ENCODE assay signal across 12 cellular contexts in the genomic region with DNA sequence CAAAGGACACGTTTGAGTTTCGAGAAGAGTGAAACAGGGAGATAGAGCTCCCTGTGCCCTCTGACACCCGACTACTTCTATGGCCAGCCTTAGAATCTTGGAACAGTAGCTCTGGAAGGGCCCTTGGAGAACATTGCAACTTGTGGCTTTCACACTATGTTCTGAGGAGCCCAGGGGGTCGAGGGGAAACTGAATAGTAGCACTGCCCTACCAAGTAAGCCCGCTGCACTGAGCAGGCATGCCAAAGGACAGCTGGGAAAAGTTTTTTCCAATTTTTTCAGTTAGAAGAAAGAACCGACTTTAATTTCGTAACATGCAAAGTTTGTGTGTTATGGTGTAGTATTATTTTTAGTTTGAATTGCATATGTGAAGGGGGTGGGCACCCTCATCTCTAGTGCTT. TPM values are rescaled to one million over a fixed set of nuclear protein-coding genes. Genes with fewer than 3 reads are reported as not detected.
DNase-seq lines count a peak whose midpoint lies in the region; ATAC-seq, FAIRE-seq and TF ChIP-seq lines count a peak whose summit lies in the region.
"Had no signal": no experiment of that assay in that cellular context is flagged by ENCODE, and none has a peak within 500 bp of the region (broad histone marks: within the 10 kb centered on the region; RNA-seq: fewer than 3 reads in every experiment).

No MANE protein-coding gene starts in this region.

- peaks cover 4% of the 10 kb centered on the region for H3K9me3 ChIP-seq in A673 (ENCODE audit: low read depth, low read length, poor library complexity, severe bottlenecking)
- H3K9me3 ChIP-seq in kidney (ENCODE audit: control insufficient read depth in 1 of 2, low read length in 2 of 2): no peaks in the 10 kb centered on the region
- H3K9me3 ChIP-seq: gastrocnemius medialis, testis had no signal

- H3K27ac Mint-ChIP-seq in GM23338 (no peak overlapping the region), type B pancreatic cell (no peak overlapping the region)
- peak overlapping the region; percentile 97 for H3K27ac Mint-ChIP-seq in activated naive CD4-positive, alpha-beta T cell treated with anti-CD3 and anti-CD28 coated beads, Interleukin-2, amount 50 U/mL, for 72 hours

- H3K36me3 ChIP-seq in A673 (ENCODE audit: insufficient read depth, low read length, poor library complexity, severe bottlenecking) (no peaks in the 10 kb centered on the region), GM23338 (ENCODE audit: insufficient read depth) (0 out of 2 replicates have a peak, but pooled peaks cover 2% of the 10 kb centered on the region), kidney (ENCODE audit: control insufficient read depth in 1 of 2, insufficient read depth in 2 of 2, low read length in 2 of 2) (no peaks in the 10 kb centered on the region)
- H3K36me3 ChIP-seq: gastrocnemius medialis had no signal

- POLR2A ChIA-PET in A673 (lab: Charles Lee; ENCODE audit: low non-redundant PET): no interaction called here

- peaks cover 14% of the 10 kb centered on the region; the same call in 2 of the 3 replicates for H3K4me1 Mint-ChIP-seq in GM23338
- H3K4me1 Mint-ChIP-seq in type B pancreatic cell (ENCODE audit: unreplicated experiment): peaks cover under 1% of the 10 kb centered on the region

- H3K27me3 ChIP-seq in A673 (replicated peaks; ENCODE audit: insufficient read depth, low read depth, low read length, poor library complexity) (no peaks in the 10 kb centered on the region), GM23338 (ENCODE audit: insufficient read depth) (no peaks in the 10 kb centered on the region)
- H3K27me3 ChIP-seq: gastrocnemius medialis, testis had no signal

- H3K36me3 Mint-ChIP-seq in GM23338 (ENCODE audit: low read depth) (peaks cover 7% of the 10 kb centered on the region; the same call in 2 of the 3 replicates), type B pancreatic cell (peaks cover 7% of the 10 kb centered on the region)
- peaks cover 24 to 60% of the 10 kb centered on the region in 2 donors for H3K36me3 Mint-ChIP-seq in activated naive CD4-positive, alpha-beta T cell treated with anti-CD3 and anti-CD28 coated beads, Interleukin-2, amount 50 U/mL, for 72 hours

- DNase-seq in A673 (ENCODE audit: low spot score) (no peak), GM23338 (ENCODE audit: low spot score) (no peak), kidney (no peak), type B pancreatic cell (ENCODE audit: extremely low spot score, unreplicated experiment) (no peak), kidney tubule cell (ENCODE audit: low spot score) (no peak), DMS 273 treated with DMSO at 0.1 percent for 48 hours (lab: John Stamatoyannopoulos, UW) (no peak)
- DNase-seq in activated naive CD4-positive, alpha-beta T cell treated with anti-CD3 and anti-CD28 coated beads, Interleukin-2, amount 50 U/mL, for 72 hours (ENCODE audit: low spot score in 2 of 2): no peak
- DNase-seq: gastrocnemius medialis, NCI-H146, testis had no signal

- intact Hi-C loops in A673 (cut with micrococcal nuclease; ENCODE audit: unreplicated experiment): no loop called here
- intact Hi-C loops in kidney (cut with DNase I): no loop called here

- H3K27ac ChIP-seq in A673 (ENCODE audit: low read depth, low read length, poor library complexity, severe bottlenecking) (peak overlapping the region; percentile 75), GM23338 (ENCODE audit: low read depth) (no peak overlapping the region), kidney (ENCODE audit: low read depth in 2 of 2, low read length in 2 of 2) (peak overlapping the region; percentile 10 to 54)
- H3K27ac ChIP-seq: testis had no signal

- H3K79me2 ChIP-seq in GM23338 (replicated peaks; ENCODE audit: insufficient read depth): peaks cover 17% of the 10 kb centered on the region; the same call in 1 of the 2 replicates

- no TSS peak for BruUV-seq in A673 (replicated peaks; lab: Mats Ljungman, UMichigan)

- TF ChIP-seq CTCF in A673 (conservative IDR thresholded peaks at IDR 0.05; ENCODE audit: low read depth, low read length) (no peak), GM23338 (conservative IDR thresholded peaks at IDR 0.05; ENCODE audit: low read depth in 2 of 2) (no peak), kidney (IDR thresholded peaks at IDR 0.05; ENCODE audit: borderline replicate concordance, extremely low read depth, insufficient read depth) (no peak), type B pancreatic cell (conservative IDR thresholded peaks at IDR 0.05) (no peak)

- no peak overlapping the region for H2AFZ ChIP-seq in GM23338

- CTCF ChIA-PET in A673 (lab: Charles Lee): interaction anchor here (0.7 kb wide), 1 partner anchor 12 kb away, joined by 4 read pairs; no protein-coding TSS in a partner anchor

- FAIRE-seq in kidney (lab: Jason Lieb, UNC): no peak

- H3K27me3 Mint-ChIP-seq in GM23338 (ENCODE audit: insufficient read depth, low read depth, poor library complexity): peaks cover 2% of the 10 kb centered on the region
- H3K27me3 Mint-ChIP-seq in type B pancreatic cell: no peaks in the 10 kb centered on the region

- H3K9me3 Mint-ChIP-seq in GM23338 (peaks cover 6% of the 10 kb centered on the region; the same call in 2 of the 3 replicates), type B pancreatic cell (no peaks in the 10 kb centered on the region)
- H3K9me3 Mint-ChIP-seq in activated naive CD4-positive, alpha-beta T cell treated with anti-CD3 and anti-CD28 coated beads, Interleukin-2, amount 50 U/mL, for 72 hours: peaks cover 4 to 17% of the 10 kb centered on the region in 2 donors

- H3F3A ChIP-seq in GM23338 (replicated peaks; ENCODE audit: low read depth): no peaks in the 10 kb centered on the region

- peaks cover 3% of the 10 kb centered on the region; the same call in 1 of the 2 replicates for H4K20me1 ChIP-seq in GM23338 (replicated peaks; ENCODE audit: insufficient read depth)

- H3K4me1 ChIP-seq in A673 (ENCODE audit: insufficient read depth, low read length, poor library complexity, severe bottlenecking) (peaks cover 36% of the 10 kb centered on the region), GM23338 (ENCODE audit: insufficient read depth) (0 out of 2 replicates have a peak, but pooled peaks cover 5% of the 10 kb centered on the region), kidney (ENCODE audit: control insufficient read depth in 1 of 2, insufficient read depth in 1 of 2, low read depth in 1 of 2, low read length in 2 of 2) (peaks cover 9 to 11% of the 10 kb centered on the region in 2 donors)

- H3K4me3 Mint-ChIP-seq in GM23338 (no peak overlapping the region), type B pancreatic cell (no peak overlapping the region)

- no peaks in the 10 kb centered on the region for H3K9me2 ChIP-seq in GM23338 (ENCODE audit: insufficient read depth)

- H3K4me3 ChIP-seq in A673 (ENCODE audit: low read depth, low read length, poor library complexity, severe bottlenecking): no peak overlapping the region
- H3K4me3 ChIP-seq in GM23338: no peak overlapping the region
- H3K4me3 ChIP-seq in kidney (ENCODE audit: low read length in 2 of 2): no peak overlapping the region
- H3K4me3 ChIP-seq: testis had no signal

- ATAC-seq in GM23338 (peak; percentile 59), GM18861 (IDR thresholded peaks at IDR 0.05; ENCODE audit: unreplicated experiment) (no peak)
- no peak for ATAC-seq in activated naive CD4-positive, alpha-beta T cell treated with anti-CD3 and anti-CD28 coated beads, Interleukin-2, amount 50 U/mL, for 72 hours

- no peak overlapping the region for H3K4me2 ChIP-seq in GM23338

- no peak overlapping the region for H3K9ac ChIP-seq in kidney (ENCODE audit: low read length in 2 of 2)

TF ChIP-seq in GM23338, 12 proteins besides CTCF, POLR2A, EP300 and RAD21 (continues in another document):
- TF ChIP-seq, protein P1, sequence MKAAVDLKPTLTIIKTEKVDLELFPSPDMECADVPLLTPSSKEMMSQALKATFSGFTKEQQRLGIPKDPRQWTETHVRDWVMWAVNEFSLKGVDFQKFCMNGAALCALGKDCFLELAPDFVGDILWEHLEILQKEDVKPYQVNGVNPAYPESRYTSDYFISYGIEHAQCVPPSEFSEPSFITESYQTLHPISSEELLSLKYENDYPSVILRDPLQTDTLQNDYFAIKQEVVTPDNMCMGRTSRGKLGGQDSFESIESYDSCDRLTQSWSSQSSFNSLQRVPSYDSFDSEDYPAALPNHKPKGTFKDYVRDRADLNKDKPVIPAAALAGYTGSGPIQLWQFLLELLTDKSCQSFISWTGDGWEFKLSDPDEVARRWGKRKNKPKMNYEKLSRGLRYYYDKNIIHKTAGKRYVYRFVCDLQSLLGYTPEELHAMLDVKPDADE (IDR thresholded peaks at IDR 0.05): no peak

RNA-seq across cellular contexts. Expression of a gene that starts 10.9 kb away (rescaled TPM):
- 11.6 and 14.5 TPM in 2 replicates for total RNA-seq in A673 (2021)
- total RNA-seq in GM23338 (2014; rRNA removed; shearing (Covaris generic)): 7.6 and 8.0 TPM in 2 replicates
- 4.3 and 6.2 TPM in 2 replicates for polyA plus RNA-seq in GM23338 (2016; fragmentation: Nextera tagmentation; extraction: Ambion mirVana)
- total RNA-seq in activated naive CD4-positive, alpha-beta T cell treated with anti-CD3 and anti-CD28 coated beads, Interleukin-2, amount 50 U/mL, for 72 hours: 10 to 100 TPM; 27.1 to 33.0 TPM
- total RNA-seq in kidney: 23.9 TPM
- polyA plus RNA-seq in kidney (ENCODE audit: insufficient read depth, low read depth, low replicate concordance): 23.0 TPM
- 8.2 and 11.0 TPM in 2 replicates for total RNA-seq in type B pancreatic cell (ENCODE audit: low replicate concordance)

RNA-seq across cellular contexts. Expression of a gene that starts 30.6 kb away (rescaled TPM):
- total RNA-seq in A673 (2021): 62.3 and 67.6 TPM in 2 replicates
- total RNA-seq in GM23338 (2014; rRNA removed; shearing (Covaris generic)): 41.2 and 41.8 TPM in 2 replicates
- 11.8 and 15.4 TPM in 2 replicates for polyA plus RNA-seq in GM23338 (2016; fragmentation: Nextera tagmentation; extraction: Ambion mirVana)
- 10 to 100 TPM; 44.0 to 56.4 TPM for total RNA-seq in activated naive CD4-positive, alpha-beta T cell treated with anti-CD3 and anti-CD28 coated beads, Interleukin-2, amount 50 U/mL, for 72 hours
- 59.1 TPM for total RNA-seq in kidney
- 17.5 TPM for polyA plus RNA-seq in kidney (ENCODE audit: insufficient read depth, low read depth, low replicate concordance)
- total RNA-seq in type B pancreatic cell (ENCODE audit: low replicate concordance): 41.8 and 63.9 TPM in 2 replicates

RNA-seq across cellular contexts. Expression of a gene that starts 56.9 kb away (rescaled TPM):
- not detected in 2 replicates for total RNA-seq in A673 (2021)
- total RNA-seq in GM23338 (2014; rRNA removed; shearing (Covaris generic)): not detected in 2 replicates
- not detected in 2 replicates for polyA plus RNA-seq in GM23338 (2016; fragmentation: Nextera tagmentation; extraction: Ambion mirVana)
- 1 to 10 TPM; 4.5 to 4.7 TPM for total RNA-seq in activated naive CD4-positive, alpha-beta T cell treated with anti-CD3 and anti-CD28 coated beads, Interleukin-2, amount 50 U/mL, for 72 hours
- total RNA-seq in kidney: 0.44 TPM
- polyA plus RNA-seq in kidney (ENCODE audit: insufficient read depth, low read depth, low replicate concordance): not detected
- total RNA-seq in type B pancreatic cell (ENCODE audit: low replicate concordance): not detected in 2 replicates
- total RNA-seq: bronchial epithelial cell, gastrocnemius medialis had no signal

Comparison
In these comparisons a context has a peak if more than half of its experiments do, and no peak if none do; other contexts are left out.
1. H3K27ac Mint-ChIP-seq: peak in activated naive CD4-positive, alpha-beta T cell treated with anti-CD3 and anti-CD28 coated beads, Interleukin-2, amount 50 U/mL, for 72 hours (2 of 2); none in GM23338 (single experiment) and type B pancreatic cell (single experiment).